24 cellular contexts compared by ENCODE assay signal in the genomic region with DNA sequence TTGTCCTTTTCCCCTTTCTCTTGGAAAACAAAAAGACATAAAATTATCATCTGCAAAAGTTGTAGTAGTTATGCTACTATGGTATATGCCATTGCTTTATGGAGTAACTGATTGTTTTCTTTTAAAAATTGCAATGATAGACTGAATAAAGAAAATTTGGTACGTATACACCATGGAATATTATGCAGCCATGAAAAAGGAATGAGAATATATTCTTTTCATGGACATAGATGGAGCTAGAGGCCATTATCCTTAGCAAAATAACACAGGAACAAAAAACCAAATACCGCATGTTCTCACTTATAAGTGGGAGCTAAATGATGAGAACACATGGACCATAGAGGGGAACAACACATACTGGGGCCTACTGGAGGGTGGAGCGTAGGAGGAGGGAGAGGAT.
DNase-seq lines count a peak whose midpoint lies in the region; ATAC-seq, FAIRE-seq and TF ChIP-seq lines count a peak whose summit lies in the region.
"Had no signal": no experiment of that assay in that cellular context is flagged by ENCODE, and none has a peak within 500 bp of the region (broad histone marks: within the 10 kb centered on the region; RNA-seq: fewer than 3 reads in every experiment).

No MANE protein-coding gene starts in this region.

- 2% methylated on average over 3 of the region's 3 CpGs for WGBS in K562 (ENCODE audit: insufficient coverage, low coverage, missing lambda C conversion rate)

- peaks cover 6% of the 10 kb centered on the region for H3K27me3 Mint-ChIP-seq in Caco-2 (ENCODE audit: insufficient read depth, unreplicated experiment)
- H3K27me3 Mint-ChIP-seq: B cell; CD4-positive, alpha-beta T cell had no signal

- H3K36me3 ChIP-seq in HEK293 (ENCODE audit: control insufficient read depth in 2 of 2, insufficient read depth in 1 of 2, low read length in 2 of 2), result no peaks in the 10 kb centered on the region
- no peaks in the 10 kb centered on the region for H3K36me3 ChIP-seq in K562 (ENCODE audit: control insufficient read depth, insufficient read depth, low read length)
- H3K36me3 ChIP-seq in neural cell (ENCODE audit: insufficient read depth, low read length), result no peaks in the 10 kb centered on the region
- H3K36me3 ChIP-seq in PC-3 (ENCODE audit: low read depth, low read length), result no peaks in the 10 kb centered on the region
- no peaks in the 10 kb centered on the region for H3K36me3 ChIP-seq in Caco-2 (ENCODE audit: control insufficient read depth, insufficient read depth, low read length)
- no peaks in the 10 kb centered on the region for H3K36me3 ChIP-seq in Peyer's patch
- H3K36me3 ChIP-seq: BLaER1 treated with 17β-estradiol and CSF1 and Interleukin-3, amounts not matched to agents 10 nM and 100 nM had no signal

- H3F3A ChIP-seq in neural cell (ENCODE audit: insufficient read depth, low read length, poor library complexity, severe bottlenecking) (no peaks in the 10 kb centered on the region), PC-3 (ENCODE audit: low read length, unreplicated experiment) (no peaks in the 10 kb centered on the region)

- FAIRE-seq in K562 (lab: Jason Lieb, UNC), result no peak
- FAIRE-seq: A549, GM12878, GM12892, GM18507 had no signal

- H2AFZ ChIP-seq in K562 (ENCODE audit: low read depth, low read length), result no peak overlapping the region
- H2AFZ ChIP-seq in neural cell (ENCODE audit: low read depth, low read length), result no peak overlapping the region
- no peak overlapping the region for H2AFZ ChIP-seq in PC-3 (ENCODE audit: low read length)

- TF ChIP-seq RAD21 in K562 (CRISPR knock-in tag; conservative IDR thresholded peaks at IDR 0.05 in 1 of 2, IDR thresholded peaks at IDR 0.05 in 1 of 2) (no peak), neural cell (conservative IDR thresholded peaks at IDR 0.05) (no peak)

- no peak for TF ChIP-seq POLR2A in K562 (conservative IDR thresholded peaks at IDR 0.05)
- TF ChIP-seq POLR2A in Peyer's patch (IDR thresholded peaks at IDR 0.05), result no peak

- POLR2A ChIA-PET in HEK293 (lab: Yijun Ruan, JAX), result no interaction called here
- POLR2A ChIA-PET in K562 (lab: Yijun Ruan, JAX), result no interaction called here
- POLR2A ChIA-PET in PC-3 (lab: Charles Lee; ENCODE audit: unreplicated experiment), result no interaction called here
- POLR2A ChIA-PET in Caco-2 (lab: Charles Lee), result no interaction called here

- no peaks in the 10 kb centered on the region for H3K4me1 Mint-ChIP-seq in Caco-2 (ENCODE audit: low read depth, unreplicated experiment)
- H3K4me1 Mint-ChIP-seq: B cell had no signal

- no peaks in the 10 kb centered on the region for H4K20me1 ChIP-seq in K562 (replicated peaks; ENCODE audit: control insufficient read depth, insufficient read depth, low read length)
- H4K20me1 ChIP-seq in neural cell (ENCODE audit: insufficient read depth), result no peaks in the 10 kb centered on the region
- no peaks in the 10 kb centered on the region for H4K20me1 ChIP-seq in PC-3 (ENCODE audit: low read length)
- H4K20me1 ChIP-seq: BLaER1 treated with 17β-estradiol and CSF1 and Interleukin-3, amounts not matched to agents 10 nM and 100 nM had no signal

- H3K27me3 ChIP-seq in K562 (ENCODE audit: control insufficient read depth in 2 of 2, insufficient read depth in 2 of 2, low read length in 2 of 2) (no peaks in the 10 kb centered on the region), neural cell (ENCODE audit: insufficient read depth, low read depth, low read length) (no peaks in the 10 kb centered on the region), PC-3 (ENCODE audit: low read length) (no peaks in the 10 kb centered on the region), Caco-2 (replicated peaks; ENCODE audit: control insufficient read depth, insufficient read depth, low read length) (no peaks in the 10 kb centered on the region), Peyer's patch (no peaks in the 10 kb centered on the region)
- H3K27me3 ChIP-seq: BLaER1 treated with 17β-estradiol and CSF1 and Interleukin-3, amounts not matched to agents 10 nM and 100 nM had no signal

- TF ChIP-seq CTCF in HEK293 (tag by site-specific recombination; IDR thresholded peaks at IDR 0.05), result no peak
- no peak for TF ChIP-seq CTCF in K562 (IDR thresholded peaks at IDR 0.05 in 2 of 3, conservative IDR thresholded peaks at IDR 0.05 in 1 of 3; ENCODE audit: insufficient read depth in 2 of 3, low read depth in 1 of 3, low read length in 3 of 3)
- no peak for TF ChIP-seq CTCF in neural cell (IDR thresholded peaks at IDR 0.05; ENCODE audit: poor library complexity, severe bottlenecking)
- no peak for TF ChIP-seq CTCF in PC-3 (conservative IDR thresholded peaks at IDR 0.05; ENCODE audit: low read depth, low read length)
- TF ChIP-seq CTCF in Caco-2 (IDR thresholded peaks at IDR 0.05; ENCODE audit: insufficient read depth in 1 of 2, low read depth in 1 of 2, low read length in 1 of 2, severe bottlenecking in 1 of 2, unreplicated experiment in 1 of 2), result no peak
- no peak for TF ChIP-seq CTCF in Peyer's patch (IDR thresholded peaks at IDR 0.05)

- in situ Hi-C loops in K562 (cut with MboI), result no loop called here

- ATAC-seq in K562, result no peak
- ATAC-seq in PC-3, result no peak
- ATAC-seq: A549; CD8-positive, alpha-beta T cell; GM12878 had no signal

- H3K4me3 Mint-ChIP-seq in Caco-2 (ENCODE audit: unreplicated experiment), result no peak overlapping the region
- H3K4me3 Mint-ChIP-seq: B cell; CD4-positive, alpha-beta T cell; CD8-positive, alpha-beta T cell had no signal

- H3K9me2 ChIP-seq in neural cell (ENCODE audit: insufficient read depth, low read length) (no peaks in the 10 kb centered on the region), PC-3 (replicated peaks; ENCODE audit: low read length) (no peaks in the 10 kb centered on the region)

- H3K9me1 ChIP-seq in K562 (ENCODE audit: control insufficient read depth, insufficient read depth, low read length), result no peaks in the 10 kb centered on the region

- H3K9ac ChIP-seq in K562 (ENCODE audit: insufficient read depth in 1 of 2, low read depth in 2 of 2, low read length in 2 of 2), result no peak overlapping the region
- no peak overlapping the region for H3K9ac ChIP-seq in neural cell (ENCODE audit: low read length)
- no peak overlapping the region for H3K9ac ChIP-seq in PC-3 (ENCODE audit: low read length)
- H3K9ac ChIP-seq: BLaER1 treated with 17β-estradiol and CSF1 and Interleukin-3, amounts not matched to agents 10 nM and 100 nM had no signal

- DNase-seq in K562 (ENCODE audit: extremely low read depth in 1 of 4, low spot score in 3 of 4) (no peak), PC-3 (no peak), Caco-2 (no peak), Peyer's patch (no peak)
- DNase-seq: AML-193; CD4-positive, alpha-beta T cell; CD8-positive, alpha-beta T cell; DMS 273 treated with DMSO at 0.1 percent for 48 hours; DMS153; DMS53; DMS79; DND-41; EL; GDM1 had no signal

- H3K4me1 ChIP-seq in HEK293 (ENCODE audit: control insufficient read depth, insufficient read depth, low read length) (no peaks in the 10 kb centered on the region), K562 (replicated peaks in 1 of 2; ENCODE audit: control insufficient read depth in 2 of 2, insufficient read depth in 2 of 2, low read length in 2 of 2) (no peaks in the 10 kb centered on the region), PC-3 (ENCODE audit: insufficient read depth, low read length) (no peaks in the 10 kb centered on the region), Caco-2 (no peaks in the 10 kb centered on the region), Peyer's patch (no peaks in the 10 kb centered on the region)
- H3K4me1 ChIP-seq: A549; BLaER1 treated with 17β-estradiol and CSF1 and Interleukin-3, amounts not matched to agents 10 nM and 100 nM had no signal

- H3K27ac ChIP-seq in HEK293 (ENCODE audit: extremely low read depth, low read depth, low read length), result no peak overlapping the region
- H3K27ac ChIP-seq in K562 (ENCODE audit: extremely low read depth, low read depth, low read length), result no peak overlapping the region
- H3K27ac ChIP-seq in neural cell (ENCODE audit: low read length), result peak overlapping the region; percentile 60
- H3K27ac ChIP-seq in PC-3 (ENCODE audit: low read length), result no peak overlapping the region
- H3K27ac ChIP-seq in Peyer's patch, result no peak overlapping the region
- H3K27ac ChIP-seq: 22Rv1; A549; BLaER1 treated with 17β-estradiol and CSF1 and Interleukin-3, amounts not matched to agents 10 nM and 100 nM; C4-2B had no signal

- no peak overlapping the region for H3K27ac Mint-ChIP-seq in Caco-2 (ENCODE audit: unreplicated experiment)
- H3K27ac Mint-ChIP-seq: B cell; CD4-positive, alpha-beta T cell; CD8-positive, alpha-beta T cell had no signal

- BruUV-seq in K562 (replicated peaks; lab: Mats Ljungman, UMichigan), result no TSS peak
- BruUV-seq in PC-3 (replicated peaks; lab: Mats Ljungman, UMichigan), result no TSS peak
- BruUV-seq in Caco-2 (replicated peaks; lab: Mats Ljungman, UMichigan), result no TSS peak

- H3K9me3 Mint-ChIP-seq in Caco-2 (ENCODE audit: unreplicated experiment), result no peaks in the 10 kb centered on the region

- intact Hi-C loops in K562 (cut with micrococcal nuclease) (no loop called here), PC-3 (cut with micrococcal nuclease) (no loop called here), Caco-2 (cut with micrococcal nuclease; ENCODE audit: unreplicated experiment) (no loop called here)

- CTCF ChIA-PET in HEK293 (lab: Yijun Ruan, JAX) (interaction anchor here (0.6 kb wide), 1 partner anchor 529 kb away, joined by 3 read pairs; no protein-coding TSS in a partner anchor), K562 (lab: Yijun Ruan, JAX; ENCODE audit: low intra/inter-chr PET ratio) (no interaction called here), PC-3 (lab: Charles Lee) (no interaction called here), Caco-2 (lab: Charles Lee) (no interaction called here)

- H3K4me2 ChIP-seq in K562 (ENCODE audit: insufficient read depth, low read length) (no peak overlapping the region), neural cell (ENCODE audit: low read length) (no peak overlapping the region), PC-3 (ENCODE audit: low read length) (no peak overlapping the region)
- H3K4me2 ChIP-seq: A549; BLaER1 treated with 17β-estradiol and CSF1 and Interleukin-3, amounts not matched to agents 10 nM and 100 nM had no signal

- no peaks in the 10 kb centered on the region for H3K36me3 Mint-ChIP-seq in Caco-2 (ENCODE audit: insufficient read depth, unreplicated experiment)
- H3K36me3 Mint-ChIP-seq: CD8-positive, alpha-beta T cell had no signal

- no peak for TF ChIP-seq EP300 in K562 (IDR thresholded peaks at IDR 0.05; ENCODE audit: low read length)
- no peak for TF ChIP-seq EP300 in neural cell (conservative IDR thresholded peaks at IDR 0.05; ENCODE audit: poor library complexity, severe bottlenecking)

- no peaks in the 10 kb centered on the region for H3K9me3 ChIP-seq in HEK293 (ENCODE audit: control insufficient read depth, insufficient read depth, low read depth, low read length)
- H3K9me3 ChIP-seq in K562 (replicated peaks; ENCODE audit: control insufficient read depth, insufficient read depth, low read depth, low read length), result no peaks in the 10 kb centered on the region
- no peaks in the 10 kb centered on the region for H3K9me3 ChIP-seq in neural cell (ENCODE audit: low read length)
- no peaks in the 10 kb centered on the region for H3K9me3 ChIP-seq in PC-3 (ENCODE audit: low read length)
- H3K9me3 ChIP-seq in Caco-2, result no peaks in the 10 kb centered on the region
- H3K9me3 ChIP-seq in Peyer's patch, result no peaks in the 10 kb centered on the region
- H3K9me3 ChIP-seq: A549 had no signal

- H3K79me2 ChIP-seq in K562 (ENCODE audit: control insufficient read depth, insufficient read depth, low read length) (no peaks in the 10 kb centered on the region), neural cell (replicated peaks; ENCODE audit: insufficient read depth, low read length) (no peaks in the 10 kb centered on the region), PC-3 (ENCODE audit: low read length) (no peaks in the 10 kb centered on the region)

- H3K4me3 ChIP-seq in HEK293 (ENCODE audit: low read depth, low read length), result no peak overlapping the region
- no peak overlapping the region for H3K4me3 ChIP-seq in K562
- H3K4me3 ChIP-seq in neural cell (ENCODE audit: low read length), result no peak overlapping the region
- no peak overlapping the region for H3K4me3 ChIP-seq in PC-3 (ENCODE audit: low read length)
- H3K4me3 ChIP-seq in Caco-2 (ENCODE audit: low read depth, low read length), result no peak overlapping the region
- H3K4me3 ChIP-seq in Peyer's patch, result no peak overlapping the region
- H3K4me3 ChIP-seq: A549; BLaER1 treated with 17β-estradiol and CSF1 and Interleukin-3, amounts not matched to agents 10 nM and 100 nM; GM12878 had no signal
